1 cellular context compared by ENCODE assay signal in genomic region chr3:46300461-46300789, GRCh38.
TF ChIP-seq lines count a peak whose summit lies in the region.

No MANE protein-coding gene starts in this region.

TF ChIP-seq in K562, 482 proteins besides CTCF, POLR2A, EP300 and RAD21:
- TF ChIP-seq ESRRA (IDR thresholded peaks at IDR 0.05; ENCODE audit: borderline replicate concordance, low read depth), result no peak
- TF ChIP-seq FOXA1 (IDR thresholded peaks at IDR 0.05; ENCODE audit: borderline replicate concordance), result no peak
- no peak for TF ChIP-seq NFIX (CRISPR knock-in tag; IDR thresholded peaks at IDR 0.05; ENCODE audit: low read depth)
- peak; percentile 12 for TF ChIP-seq PRDM10 (IDR thresholded peaks at IDR 0.05; ENCODE audit: partially characterized antibody)
- TF ChIP-seq BCOR (IDR thresholded peaks at IDR 0.05), result no peak
- TF ChIP-seq ZNF316 (IDR thresholded peaks at IDR 0.05), result no peak
- no peak for TF ChIP-seq SIN3A (IDR thresholded peaks at IDR 0.05; ENCODE audit: borderline replicate concordance in 2 of 2, control insufficient read depth in 1 of 2, low read depth in 2 of 2, low read length in 2 of 2)
- no peak for TF ChIP-seq ZNF830 (CRISPR knock-in tag; IDR thresholded peaks at IDR 0.05)
